In genomic region chr4:52822583-52823477, GRCh38 we compare ENCODE assay signal across 14 cellular contexts. TPM values are rescaled to one million over a fixed set of nuclear protein-coding genes. Genes with fewer than 3 reads are reported as not detected.
DNase-seq lines count a peak whose midpoint lies in the region; ATAC-seq and TF ChIP-seq lines count a peak whose summit lies in the region.
"Had no signal": no experiment of that assay in that cellular context is flagged by ENCODE, and none has a peak within 500 bp of the region (broad histone marks: within the 10 kb centered on the region; RNA-seq: fewer than 3 reads in every experiment).

No MANE protein-coding gene starts in this region.

- H2AFZ ChIP-seq in trophoblast cell (ENCODE audit: insufficient read depth, low read length, poor library complexity): no peak overlapping the region

- H3K79me1 ChIP-seq in trophoblast cell (ENCODE audit: low read length): peaks cover 24% of the 10 kb centered on the region

- no peak for ATAC-seq in HG02938 (IDR thresholded peaks at IDR 0.05; ENCODE audit: unreplicated experiment)

- H3K9ac ChIP-seq in duodenal mucosa (ENCODE audit: low read depth in 1 of 2, low read length in 2 of 2) (no peak overlapping the region), trophoblast cell (ENCODE audit: low read length) (no peak overlapping the region)
- H3K9ac ChIP-seq: KMS-11 had no signal

- no peak for TF ChIP-seq CTCF in Peyer's patch (IDR thresholded peaks at IDR 0.05)
- TF ChIP-seq CTCF in endothelial cell (IDR thresholded peaks at IDR 0.05; ENCODE audit: unreplicated experiment): no peak

- H3K79me2 ChIP-seq in trophoblast cell (ENCODE audit: control insufficient read depth, insufficient read depth, low read length, poor library complexity): peaks cover 5% of the 10 kb centered on the region

- H2BK120ac ChIP-seq in trophoblast cell (ENCODE audit: insufficient read depth, low read length, poor library complexity): peak overlapping the region; percentile 75

- H3K36me3 Mint-ChIP-seq in endothelial cell (ENCODE audit: low read depth, unreplicated experiment): no peaks in the 10 kb centered on the region
- H3K36me3 Mint-ChIP-seq: activated naive CD4-positive, alpha-beta T cell treated with anti-CD3 and anti-CD28 coated beads, Interleukin-2, amount 50 U/mL, for 24 hours had no signal

- H3K4me3 ChIP-seq in Peyer's patch (no peak overlapping the region), duodenal mucosa (ENCODE audit: low read depth in 1 of 2, low read length in 2 of 2) (no peak overlapping the region), trophoblast cell (ENCODE audit: low read depth, low read length) (no peak overlapping the region)

- H3K36me3 ChIP-seq in Peyer's patch (no peaks in the 10 kb centered on the region), duodenal mucosa (ENCODE audit: control insufficient read depth in 1 of 2, insufficient read depth in 2 of 2, low read length in 2 of 2) (no peaks in the 10 kb centered on the region), trophoblast cell (ENCODE audit: control insufficient read depth in 1 of 2, insufficient read depth in 2 of 2, low read length in 2 of 2) (no peaks in the 10 kb centered on the region)

- H3K4me3 Mint-ChIP-seq in endothelial cell (ENCODE audit: unreplicated experiment): no peak overlapping the region
- H3K4me3 Mint-ChIP-seq: activated naive CD4-positive, alpha-beta T cell treated with anti-CD3 and anti-CD28 coated beads, Interleukin-2, amount 50 U/mL, for 24 hours had no signal

- no peak overlapping the region for H3K4me2 ChIP-seq in trophoblast cell (ENCODE audit: low read length)
- H3K4me2 ChIP-seq: KMS-11 had no signal

- H3K27me3 ChIP-seq in Peyer's patch: no peaks in the 10 kb centered on the region
- no peaks in the 10 kb centered on the region for H3K27me3 ChIP-seq in duodenal mucosa (ENCODE audit: control insufficient read depth in 1 of 2, insufficient read depth in 2 of 2, low read length in 2 of 2)
- no peaks in the 10 kb centered on the region for H3K27me3 ChIP-seq in trophoblast cell (ENCODE audit: insufficient read depth, low read length)

- H3K14ac ChIP-seq in trophoblast cell (ENCODE audit: low read length): peak overlapping the region; percentile 64

- H3K4me1 Mint-ChIP-seq in endothelial cell (ENCODE audit: unreplicated experiment): no peaks in the 10 kb centered on the region

- no peak overlapping the region for H3K23ac ChIP-seq in trophoblast cell (ENCODE audit: low read length)

- H3K9me3 Mint-ChIP-seq in endothelial cell (ENCODE audit: unreplicated experiment): no peaks in the 10 kb centered on the region
- H3K9me3 Mint-ChIP-seq: activated naive CD4-positive, alpha-beta T cell treated with anti-CD3 and anti-CD28 coated beads, Interleukin-2, amount 50 U/mL, for 24 hours had no signal

- no CpG with 5 or more reads among the region's 6 CpGs for WGBS in trophoblast cell (ENCODE audit: extremely low coverage, insufficient coverage, insufficient read length)

- peak overlapping the region; percentile 24 for H2BK12ac ChIP-seq in trophoblast cell (ENCODE audit: low read length)

- H3K9me3 ChIP-seq in Peyer's patch (no peaks in the 10 kb centered on the region), duodenal mucosa (ENCODE audit: control insufficient read depth in 1 of 2, low read length in 2 of 2) (no peaks in the 10 kb centered on the region), trophoblast cell (ENCODE audit: insufficient read depth, low read depth, low read length) (no peaks in the 10 kb centered on the region)

- H2AK5ac ChIP-seq in trophoblast cell (ENCODE audit: low read length): no peak overlapping the region

- H3K18ac ChIP-seq in trophoblast cell (ENCODE audit: low read length): no peak overlapping the region

- no peak for TF ChIP-seq POLR2A in Peyer's patch (IDR thresholded peaks at IDR 0.05)

- no peak overlapping the region for H2BK5ac ChIP-seq in trophoblast cell (ENCODE audit: low read depth, low read length, poor library complexity)

- H3K4ac ChIP-seq in trophoblast cell (ENCODE audit: low read depth, low read length): no peak overlapping the region

- no peak overlapping the region for H3K27ac Mint-ChIP-seq in endothelial cell (ENCODE audit: unreplicated experiment)
- H3K27ac Mint-ChIP-seq: activated naive CD4-positive, alpha-beta T cell treated with anti-CD3 and anti-CD28 coated beads, Interleukin-2, amount 50 U/mL, for 24 hours had no signal

- no peak overlapping the region for H4K91ac ChIP-seq in trophoblast cell (ENCODE audit: low read depth, low read length)

- no peak overlapping the region for H4K8ac ChIP-seq in trophoblast cell (ENCODE audit: low read depth, low read length)

- peak; percentile 32 for DNase-seq in GM04504 (ENCODE audit: low read depth)
- DNase-seq in Peyer's patch: no peak
- peak in 1 of 2 donors; percentile 66 for DNase-seq in trophoblast cell
- DNase-seq in endothelial cell (ENCODE audit: low spot score): no peak
- DNase-seq in activated CD8-positive, alpha-beta memory T cell treated with anti-CD3 and anti-CD28 coated beads for 24 hours: no peak
- DNase-seq in OCI-M1 (lab: John Stamatoyannopoulos, UW): no peak
- DNase-seq: GDM1, NCI-H526 treated with DMSO at 0.1 percent for 48 hours, substantia nigra, T-helper 9 cell had no signal

- H3K27ac ChIP-seq in Peyer's patch: peak overlapping the region in 3 of 4 donors; percentile 21 to 70 (median 52)
- peak overlapping the region; percentile 59 for H3K27ac ChIP-seq in duodenal mucosa (ENCODE audit: low read depth, low read length)
- no peak overlapping the region for H3K27ac ChIP-seq in trophoblast cell (ENCODE audit: low read depth, low read length)
- H3K27ac ChIP-seq: KMS-11 had no signal

- no peaks in the 10 kb centered on the region for H3K27me3 Mint-ChIP-seq in endothelial cell (ENCODE audit: unreplicated experiment)
- H3K27me3 Mint-ChIP-seq: activated naive CD4-positive, alpha-beta T cell treated with anti-CD3 and anti-CD28 coated beads, Interleukin-2, amount 50 U/mL, for 24 hours had no signal

- no peak overlapping the region for H4K12ac ChIP-seq in trophoblast cell (ENCODE audit: low read depth, low read length)

- H3K4me1 ChIP-seq in Peyer's patch: peaks cover 0 to 10% (median 0%) of the 10 kb centered on the region in 4 donors
- peaks cover 0 to 3% of the 10 kb centered on the region in 2 donors for H3K4me1 ChIP-seq in duodenal mucosa (ENCODE audit: control insufficient read depth in 1 of 2, insufficient read depth in 2 of 2, low read length in 2 of 2)
- H3K4me1 ChIP-seq in trophoblast cell (ENCODE audit: control insufficient read depth in 1 of 2, insufficient read depth in 2 of 2, low read length in 2 of 2): peaks cover 29 to 30% of the 10 kb centered on the region in 2 experiments

RNA-seq across cellular contexts. Expression of gene RASL11B, which starts 39.3 kb away (rescaled TPM):
- total RNA-seq in Peyer's patch: under 1 TPM in 1 of 4 donors, not detected in 3; 0.54 TPM
- polyA plus RNA-seq in trophoblast cell (2013): 19.2 and 20.7 TPM in 2 replicates
- total RNA-seq in endothelial cell (ENCODE audit: unreplicated experiment): 0.64 TPM
